In genomic region chr5:126852916-126853315, GRCh38 we compare ENCODE assay signal across 15 cellular contexts.
A peak's percentile ranks its signal among the peaks of the same experiment; 100 is the strongest.
DNase-seq lines count a peak whose midpoint lies in the region; TF ChIP-seq lines count a peak whose summit lies in the region.
"Had no signal": no experiment of that assay in that cellular context is flagged by ENCODE, and none has a peak within 500 bp of the region (broad histone marks: within the 10 kb centered on the region; RNA-seq: fewer than 3 reads in every experiment).

No MANE protein-coding gene starts in this region.

- H3K4me1 ChIP-seq in esophagus squamous epithelium: peaks cover 0 to 32% (median 0%) of the 10 kb centered on the region in 3 donors
- peaks cover 4 to 25% of the 10 kb centered on the region in 2 donors for H3K4me1 ChIP-seq in thyroid gland

- H3K9me3 ChIP-seq in esophagus squamous epithelium (no peaks in the 10 kb centered on the region), thyroid gland (no peaks in the 10 kb centered on the region)
- H3K9me3 ChIP-seq: thoracic aorta had no signal

- TF ChIP-seq CTCF in esophagus squamous epithelium (IDR thresholded peaks at IDR 0.05) (no peak), thyroid gland (IDR thresholded peaks at IDR 0.05) (no peak)

- H3K27me3 Mint-ChIP-seq in activated naive CD4-positive, alpha-beta T cell treated with anti-CD3 and anti-CD28 coated beads for 36 hours (ENCODE audit: low read depth): no peaks in the 10 kb centered on the region
- H3K27me3 Mint-ChIP-seq in activated T-cell treated with anti-CD3 and anti-CD28 coated beads, Interleukin-2, amount 50 U/mL, for 24 hours: no peaks in the 10 kb centered on the region
- no peaks in the 10 kb centered on the region for H3K27me3 Mint-ChIP-seq in stimulated activated naive CD8-positive, alpha-beta T cell treated with anti-CD3 and anti-CD28 coated beads, Interleukin-15, Interleukin-2, amounts not matched to agents 100 ng/mL and 50 ng/mL, for 24 hours

- peaks cover 21% of the 10 kb centered on the region for H3K36me3 Mint-ChIP-seq in activated naive CD4-positive, alpha-beta T cell treated with anti-CD3 and anti-CD28 coated beads for 36 hours (ENCODE audit: low read depth)
- peaks cover 28% of the 10 kb centered on the region for H3K36me3 Mint-ChIP-seq in activated T-cell treated with anti-CD3 and anti-CD28 coated beads, Interleukin-2, amount 50 U/mL, for 24 hours (ENCODE audit: low read depth)
- peaks cover 20% of the 10 kb centered on the region for H3K36me3 Mint-ChIP-seq in stimulated activated naive CD8-positive, alpha-beta T cell treated with anti-CD3 and anti-CD28 coated beads, Interleukin-15, Interleukin-2, amounts not matched to agents 100 ng/mL and 50 ng/mL, for 24 hours (ENCODE audit: low read depth)

- peak overlapping the region; percentile 62 for H3K4me3 Mint-ChIP-seq in activated naive CD4-positive, alpha-beta T cell treated with anti-CD3 and anti-CD28 coated beads for 36 hours
- peak overlapping the region; percentile 69 for H3K4me3 Mint-ChIP-seq in activated T-cell treated with anti-CD3 and anti-CD28 coated beads, Interleukin-2, amount 50 U/mL, for 24 hours
- H3K4me3 Mint-ChIP-seq in stimulated activated naive CD8-positive, alpha-beta T cell treated with anti-CD3 and anti-CD28 coated beads, Interleukin-15, Interleukin-2, amounts not matched to agents 100 ng/mL and 50 ng/mL, for 24 hours: peak overlapping the region; percentile 80

- CTCF ChIA-PET in activated naive CD4-positive, alpha-beta T cell treated with anti-CD3 and anti-CD28 coated beads for 36 hours (lab: Charles Lee): interaction anchor here (1.6 kb wide), 1 partner anchor 177 kb away, joined by 3 read pairs; no protein-coding TSS in a partner anchor

- H3K27me3 ChIP-seq in esophagus squamous epithelium: no peaks in the 10 kb centered on the region
- H3K27me3 ChIP-seq in thyroid gland: no peaks in the 10 kb centered on the region

- intact Hi-C loops in activated naive CD4-positive, alpha-beta T cell treated with anti-CD3 and anti-CD28 coated beads for 36 hours (cut with micrococcal nuclease): loop anchor here (1.0 to 5.0 kb wide), 4 partner anchors 74 to 374 kb away; no protein-coding TSS in a partner anchor
- intact Hi-C loops in esophagus squamous epithelium (cut with DNase I): no loop called here
- intact Hi-C loops in thyroid gland (cut with DNase I): no loop called here

- H3K9me3 Mint-ChIP-seq in activated naive CD4-positive, alpha-beta T cell treated with anti-CD3 and anti-CD28 coated beads for 36 hours: no peaks in the 10 kb centered on the region
- H3K9me3 Mint-ChIP-seq in activated T-cell treated with anti-CD3 and anti-CD28 coated beads, Interleukin-2, amount 50 U/mL, for 24 hours: no peaks in the 10 kb centered on the region
- no peaks in the 10 kb centered on the region for H3K9me3 Mint-ChIP-seq in stimulated activated naive CD8-positive, alpha-beta T cell treated with anti-CD3 and anti-CD28 coated beads, Interleukin-15, Interleukin-2, amounts not matched to agents 100 ng/mL and 50 ng/mL, for 24 hours

- no peaks in the 10 kb centered on the region for H3K36me3 ChIP-seq in esophagus squamous epithelium
- H3K36me3 ChIP-seq in thyroid gland: no peaks in the 10 kb centered on the region
- H3K36me3 ChIP-seq: thoracic aorta had no signal

- peaks cover 44% of the 10 kb centered on the region for H3K4me1 Mint-ChIP-seq in activated naive CD4-positive, alpha-beta T cell treated with anti-CD3 and anti-CD28 coated beads for 36 hours (ENCODE audit: low read depth)
- H3K4me1 Mint-ChIP-seq in activated T-cell treated with anti-CD3 and anti-CD28 coated beads, Interleukin-2, amount 50 U/mL, for 24 hours (ENCODE audit: low read depth): peaks cover 46% of the 10 kb centered on the region
- H3K4me1 Mint-ChIP-seq in stimulated activated naive CD8-positive, alpha-beta T cell treated with anti-CD3 and anti-CD28 coated beads, Interleukin-15, Interleukin-2, amounts not matched to agents 100 ng/mL and 50 ng/mL, for 24 hours (ENCODE audit: low read depth): peaks cover 47% of the 10 kb centered on the region

- H3K4me3 ChIP-seq in esophagus squamous epithelium: no peak overlapping the region
- H3K4me3 ChIP-seq in thyroid gland (replicated peaks in 1 of 3): no peak overlapping the region
- H3K4me3 ChIP-seq: lung, smooth muscle cell had no signal

- peak overlapping the region; percentile 81 for H3K27ac Mint-ChIP-seq in activated naive CD4-positive, alpha-beta T cell treated with anti-CD3 and anti-CD28 coated beads for 36 hours
- H3K27ac Mint-ChIP-seq in activated T-cell treated with anti-CD3 and anti-CD28 coated beads, Interleukin-2, amount 50 U/mL, for 24 hours: peak overlapping the region; percentile 88
- peak overlapping the region; percentile 79 for H3K27ac Mint-ChIP-seq in stimulated activated naive CD8-positive, alpha-beta T cell treated with anti-CD3 and anti-CD28 coated beads, Interleukin-15, Interleukin-2, amounts not matched to agents 100 ng/mL and 50 ng/mL, for 24 hours

- no peak for DNase-seq in activated naive CD4-positive, alpha-beta T cell treated with anti-CD3 and anti-CD28 coated beads for 36 hours
- no peak for DNase-seq in activated naive CD4-positive, alpha-beta T cell treated with Interleukin-2 at 50 U/mL for 16 hours
- DNase-seq in activated T-cell treated with anti-CD3 and anti-CD28 coated beads, Interleukin-2, amount 50 U/mL, for 24 hours: no peak
- DNase-seq in esophagus squamous epithelium (lab: John Stamatoyannopoulos, UW): no peak
- DNase-seq in thyroid gland: no peak
- DNase-seq in NAMALWA (ENCODE audit: low spot score): no peak
- no peak for DNase-seq in SHP77 (lab: John Stamatoyannopoulos, UW)
- DNase-seq: cortex of kidney, NCI-H187 treated with DMSO at 0.1 percent for 48 hours, NCI-H69, occipital lobe had no signal

- WGBS in esophagus squamous epithelium, 2 donors: 61% methylated on average over 5 to 6 of the region's 6 CpGs
- WGBS in thyroid gland, 2 donors: 59 to 65% methylated on average over 6 of the region's 6 CpGs

- TF ChIP-seq POLR2A in esophagus squamous epithelium (IDR thresholded peaks at IDR 0.05) (no peak), thyroid gland (IDR thresholded peaks at IDR 0.05) (no peak)

- H3K27ac ChIP-seq in esophagus squamous epithelium: peak overlapping the region in 3 of 4 donors; percentile 23 to 80 (median 54)
- H3K27ac ChIP-seq in thyroid gland: no peak overlapping the region

Comparison
In these comparisons a context has a peak if more than half of its experiments do, and no peak if none do; other contexts are left out.
1. H3K27ac ChIP-seq: peak in esophagus squamous epithelium (3 of 4); none in thyroid gland (0 of 3).
2. Peak in every context shown above with its lines, with median percentiles within 50 percentile points of each other: H3K27ac Mint-ChIP-seq and H3K4me3 Mint-ChIP-seq.